ENCODE assay signal across 24 cellular contexts in the genomic region with DNA sequence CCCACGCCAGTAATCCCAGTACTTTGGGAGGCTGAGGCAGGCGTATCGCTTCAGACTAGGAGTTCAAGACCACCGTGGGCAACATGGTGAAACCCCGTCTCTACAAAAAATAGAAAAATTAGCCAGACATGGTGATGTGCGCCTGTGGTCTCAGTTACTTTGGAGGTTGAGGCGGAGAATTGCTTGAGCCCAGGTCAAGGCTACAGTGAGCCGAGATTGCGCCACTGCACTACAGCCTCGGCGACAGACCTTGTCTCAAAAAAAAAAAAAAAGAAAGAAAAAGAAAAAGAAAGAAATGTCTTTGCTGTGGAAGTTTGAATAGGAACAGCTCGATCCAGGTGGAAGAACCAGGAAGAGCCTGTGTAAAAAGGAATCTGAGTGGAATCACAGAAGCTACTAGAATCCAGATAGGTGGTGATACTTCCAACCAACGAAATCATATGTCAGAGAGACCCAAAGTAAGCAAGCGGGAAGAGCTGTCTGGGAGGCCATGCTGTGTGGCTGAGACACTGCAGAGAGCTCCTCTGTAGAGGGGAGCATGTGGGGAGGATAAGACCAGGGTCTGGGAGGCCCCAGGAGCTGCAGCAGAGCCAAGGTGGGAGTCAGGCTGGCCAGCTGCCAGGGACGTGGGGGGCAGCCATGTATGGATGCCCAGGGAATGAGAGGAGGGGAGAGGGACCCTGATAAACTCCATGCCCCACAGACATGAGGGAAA. TPM values are rescaled to one million over a fixed set of nuclear protein-coding genes. Genes with fewer than 3 reads are reported as not detected.
DNase-seq lines count a peak whose midpoint lies in the region; ATAC-seq, FAIRE-seq and TF ChIP-seq lines count a peak whose summit lies in the region.
"Had no signal": no experiment of that assay in that cellular context is flagged by ENCODE, and none has a peak within 500 bp of the region (broad histone marks: within the 10 kb centered on the region; RNA-seq: fewer than 3 reads in every experiment).

No MANE protein-coding gene starts in this region.

- TF ChIP-seq CTCF in HFFc6 (IDR thresholded peaks at IDR 0.05), result no peak
- no peak for TF ChIP-seq CTCF in endothelial cell of umbilical vein (IDR thresholded peaks at IDR 0.05; ENCODE audit: extremely low read depth in 1 of 2, insufficient read depth in 1 of 2, low read depth in 1 of 2, low read length in 2 of 2)
- TF ChIP-seq CTCF in osteocyte (IDR thresholded peaks at IDR 0.05), result no peak

- H3K4me1 ChIP-seq in BLaER1 treated with 17β-estradiol and CSF1 and Interleukin-3, amounts not matched to agents 10 nM and 100 nM, result peaks cover 76 to 100% (median 87%) of the 10 kb centered on the region in 10 experiments
- peaks cover 70% of the 10 kb centered on the region for H3K4me1 ChIP-seq in endothelial cell of umbilical vein (ENCODE audit: control insufficient read depth, extremely low read depth, insufficient read depth, low read length)

- BruUV-seq in endothelial cell of umbilical vein (replicated peaks; lab: Mats Ljungman, UMichigan), result no TSS peak

- TF ChIP-seq POLR2A in endothelial cell of umbilical vein (IDR thresholded peaks at IDR 0.05; ENCODE audit: low read depth, low read length), result no peak

- H3K9me3 Mint-ChIP-seq in HFFc6 (no peaks in the 10 kb centered on the region), osteocyte (ENCODE audit: unreplicated experiment) (no peaks in the 10 kb centered on the region)
- H3K9me3 Mint-ChIP-seq in activated T-helper 2 cell treated with anti-CD3 and anti-CD28 coated beads, Interferon-gamma antibody, Interleukin-2, Interleukin-4, amounts not matched to agents 10 μg/mL and 5 μg/mL and 100 μg/mL, durations not matched to agents 14 hours and 24 hours and 36 hours, result no peaks in the 10 kb centered on the region
- H3K9me3 Mint-ChIP-seq: activated CD4-positive, alpha-beta memory T cell treated with anti-CD3 and anti-CD28 coated beads for 36 hours; activated naive CD4-positive, alpha-beta T cell treated with anti-CD3 and anti-CD28 coated beads for 36 hours; activated T-cell treated with anti-CD3 and anti-CD28 coated beads, Interleukin-2, amount 50 U/mL, for 24 hours; T-helper 2 cell treated with Interferon-gamma antibody and Interleukin-4, amounts not matched to agents 5 μg/mL and 100 μg/mL, for 36 hours had no signal

- H4K20me1 ChIP-seq in BLaER1 treated with 17β-estradiol and CSF1 and Interleukin-3, amounts not matched to agents 10 nM and 100 nM, result peaks cover 21 to 100% (median 84%) of the 10 kb centered on the region in 11 experiments; a peak in 21 of 22 replicates
- H4K20me1 ChIP-seq in endothelial cell of umbilical vein (replicated peaks; ENCODE audit: control insufficient read depth, extremely low read depth, insufficient read depth, low read length), result peaks cover 8% of the 10 kb centered on the region

- peak overlapping the region in 3 of 11 experiments; percentile 11 to 30 (median 12); a peak in 2 of 22 replicates for H3K9ac ChIP-seq in BLaER1 treated with 17β-estradiol and CSF1 and Interleukin-3, amounts not matched to agents 10 nM and 100 nM
- H3K9ac ChIP-seq in endothelial cell of umbilical vein (replicated peaks; ENCODE audit: extremely low read depth, insufficient read depth, low read length), result no peak overlapping the region

- H3K27me3 Mint-ChIP-seq in HFFc6 (ENCODE audit: insufficient read depth) (peaks cover 9% of the 10 kb centered on the region), osteocyte (ENCODE audit: unreplicated experiment) (no peaks in the 10 kb centered on the region)
- peaks cover 4% of the 10 kb centered on the region for H3K27me3 Mint-ChIP-seq in activated T-helper 2 cell treated with anti-CD3 and anti-CD28 coated beads, Interferon-gamma antibody, Interleukin-2, Interleukin-4, amounts not matched to agents 10 μg/mL and 5 μg/mL and 100 μg/mL, durations not matched to agents 14 hours and 24 hours and 36 hours (ENCODE audit: low read depth)
- H3K27me3 Mint-ChIP-seq: activated CD4-positive, alpha-beta memory T cell treated with anti-CD3 and anti-CD28 coated beads for 36 hours had no signal

- no peak for DNase-seq in HFFc6
- DNase-seq in endothelial cell of umbilical vein (ENCODE audit: low read depth, low spot score), result no peak
- peak; percentile 63 for DNase-seq in osteocyte (ENCODE audit: extremely low spot score, unreplicated experiment)
- DNase-seq in activated T-helper 2 cell treated with anti-CD3 and anti-CD28 coated beads, Interferon-gamma antibody, Interleukin-2, Interleukin-4, amounts not matched to agents 10 μg/mL and 5 μg/mL and 100 μg/mL, durations not matched to agents 14 hours and 24 hours and 36 hours (ENCODE audit: low spot score), result no peak
- DNase-seq in NCI-H187 treated with DMSO at 0.1 percent for 48 hours (lab: John Stamatoyannopoulos, UW), result no peak
- no peak for DNase-seq in SW 1271 (lab: John Stamatoyannopoulos, UW)
- DNase-seq: activated CD4-positive, alpha-beta memory T cell treated with anti-CD3 and anti-CD28 coated beads for 36 hours; activated CD4-positive, CD25-positive, alpha-beta regulatory T cell; activated naive CD4-positive, alpha-beta T cell treated with anti-CD3 and anti-CD28 coated beads for 36 hours; activated T-cell treated with anti-CD3 and anti-CD28 coated beads, Interleukin-2, amount 50 U/mL, for 24 hours; aorta; caudate nucleus; DMS79; GOT3; left lung; NCI-H1105 treated with DMSO at 0.1 percent for 48 hours; pancreas had no signal

- peaks cover 91% of the 10 kb centered on the region for H3K79me2 ChIP-seq in endothelial cell of umbilical vein (ENCODE audit: control insufficient read depth, insufficient read depth, low read length)

- H3K27ac ChIP-seq in BLaER1 treated with 17β-estradiol and CSF1 and Interleukin-3, amounts not matched to agents 10 nM and 100 nM, result peak overlapping the region in 9 of 11 experiments; percentile 1 to 49 (median 29); a peak in 9 of 22 replicates
- peak overlapping the region; percentile 80 for H3K27ac ChIP-seq in endothelial cell of umbilical vein (ENCODE audit: insufficient read depth, low read depth, low read length)
- H3K27ac ChIP-seq: SK-N-MC, thoracic aorta had no signal

- dilution Hi-C loops in endothelial cell of umbilical vein (cut with MboI; ENCODE audit: extremely low pct_ligation_motif_present, low sequenced_read_pairs), result no loop called here

- no peaks in the 10 kb centered on the region for H3K9me1 ChIP-seq in endothelial cell of umbilical vein (replicated peaks; ENCODE audit: control insufficient read depth, extremely low read depth, insufficient read depth, low read length)

- H3K4me2 ChIP-seq in BLaER1 treated with 17β-estradiol and CSF1 and Interleukin-3, amounts not matched to agents 10 nM and 100 nM, result peak overlapping the region; percentile 72 to 90 (median 76)
- H3K4me2 ChIP-seq in endothelial cell of umbilical vein (ENCODE audit: insufficient read depth, low read length), result no peak overlapping the region

- no peak overlapping the region for H2AFZ ChIP-seq in endothelial cell of umbilical vein (ENCODE audit: low read depth, low read length)

- ATAC-seq in HG03039 (IDR thresholded peaks at IDR 0.05; ENCODE audit: unreplicated experiment), result no peak
- ATAC-seq: esophagus mucosa, left lung, pancreas, sciatic nerve had no signal

- no peak for FAIRE-seq in endothelial cell of umbilical vein (lab: Jason Lieb, UNC)
- FAIRE-seq: pancreas had no signal

- no peaks in the 10 kb centered on the region for H3K9me3 ChIP-seq in BLaER1 treated with 17β-estradiol and CSF1 and Interleukin-3, amounts not matched to agents 10 nM and 100 nM (replicated peaks in 1 of 11)
- no peaks in the 10 kb centered on the region for H3K9me3 ChIP-seq in endothelial cell of umbilical vein (replicated peaks; ENCODE audit: control insufficient read depth, insufficient read depth, low read length)
- H3K9me3 ChIP-seq: left lung, pancreas, thoracic aorta had no signal

- H3K4me3 Mint-ChIP-seq in HFFc6 (no peak overlapping the region), osteocyte (ENCODE audit: unreplicated experiment) (no peak overlapping the region)
- no peak overlapping the region for H3K4me3 Mint-ChIP-seq in activated T-helper 2 cell treated with anti-CD3 and anti-CD28 coated beads, Interferon-gamma antibody, Interleukin-2, Interleukin-4, amounts not matched to agents 10 μg/mL and 5 μg/mL and 100 μg/mL, durations not matched to agents 14 hours and 24 hours and 36 hours (ENCODE audit: low read depth)
- H3K4me3 Mint-ChIP-seq: activated CD4-positive, alpha-beta memory T cell treated with anti-CD3 and anti-CD28 coated beads for 36 hours; activated naive CD4-positive, alpha-beta T cell treated with anti-CD3 and anti-CD28 coated beads for 36 hours; activated T-cell treated with anti-CD3 and anti-CD28 coated beads, Interleukin-2, amount 50 U/mL, for 24 hours; T-helper 2 cell treated with Interferon-gamma antibody and Interleukin-4, amounts not matched to agents 5 μg/mL and 100 μg/mL, for 36 hours had no signal

- 0 out of 2 replicates have a peak overlapping the region, but pooled peaks have one; percentile 3 for H3K27ac Mint-ChIP-seq in HFFc6
- H3K27ac Mint-ChIP-seq in osteocyte (ENCODE audit: unreplicated experiment), result peak overlapping the region; percentile 15
- H3K27ac Mint-ChIP-seq in activated T-helper 2 cell treated with anti-CD3 and anti-CD28 coated beads, Interferon-gamma antibody, Interleukin-2, Interleukin-4, amounts not matched to agents 10 μg/mL and 5 μg/mL and 100 μg/mL, durations not matched to agents 14 hours and 24 hours and 36 hours, result no peak overlapping the region
- H3K27ac Mint-ChIP-seq: activated CD4-positive, alpha-beta memory T cell treated with anti-CD3 and anti-CD28 coated beads for 36 hours; activated naive CD4-positive, alpha-beta T cell treated with anti-CD3 and anti-CD28 coated beads for 36 hours; activated T-cell treated with anti-CD3 and anti-CD28 coated beads, Interleukin-2, amount 50 U/mL, for 24 hours; T-helper 2 cell treated with Interferon-gamma antibody and Interleukin-4, amounts not matched to agents 5 μg/mL and 100 μg/mL, for 36 hours had no signal

- H3K36me3 ChIP-seq in BLaER1 treated with 17β-estradiol and CSF1 and Interleukin-3, amounts not matched to agents 10 nM and 100 nM, result peaks cover under 1 to 80% (median 21%) of the 10 kb centered on the region in 11 experiments; a peak in 17 of 22 replicates
- H3K36me3 ChIP-seq in endothelial cell of umbilical vein (ENCODE audit: control insufficient read depth in 2 of 2, extremely low read depth in 1 of 2, insufficient read depth in 2 of 2, low read length in 2 of 2), result peaks cover 5 to 7% of the 10 kb centered on the region in 2 experiments
- H3K36me3 ChIP-seq: left lung, thoracic aorta had no signal

- no peak overlapping the region for H3K4me3 ChIP-seq in BLaER1 treated with 17β-estradiol and CSF1 and Interleukin-3, amounts not matched to agents 10 nM and 100 nM
- H3K4me3 ChIP-seq in endothelial cell of umbilical vein (replicated peaks in 1 of 3; ENCODE audit: insufficient read depth in 1 of 3, low read depth in 1 of 3, low read length in 3 of 3), result no peak overlapping the region
- H3K4me3 ChIP-seq: left lung, pancreas, SK-N-MC, thoracic aorta had no signal

- H3K27me3 ChIP-seq in BLaER1 treated with 17β-estradiol and CSF1 and Interleukin-3, amounts not matched to agents 10 nM and 100 nM, result no peaks in the 10 kb centered on the region
- no peaks in the 10 kb centered on the region for H3K27me3 ChIP-seq in endothelial cell of umbilical vein (ENCODE audit: control insufficient read depth in 2 of 2, insufficient read depth in 2 of 2, low read length in 2 of 2)
- H3K27me3 ChIP-seq: left lung, pancreas had no signal

- POLR2A ChIA-PET in endothelial cell of umbilical vein (lab: Charles Lee), result interaction anchor here (0.7 kb wide), 1 partner anchor 19 kb away, joined by 3 read pairs; no protein-coding TSS in a partner anchor

- H3K4me1 Mint-ChIP-seq in HFFc6 (ENCODE audit: low read depth) (peaks cover 60% of the 10 kb centered on the region), osteocyte (ENCODE audit: unreplicated experiment) (peaks cover 31% of the 10 kb centered on the region)
- H3K4me1 Mint-ChIP-seq in activated T-helper 2 cell treated with anti-CD3 and anti-CD28 coated beads, Interferon-gamma antibody, Interleukin-2, Interleukin-4, amounts not matched to agents 10 μg/mL and 5 μg/mL and 100 μg/mL, durations not matched to agents 14 hours and 24 hours and 36 hours (ENCODE audit: low read depth), result peaks cover 11% of the 10 kb centered on the region

- CTCF ChIA-PET in endothelial cell of umbilical vein (lab: Charles Lee), result interaction anchor here (0.7 to 1.7 kb wide), 4 partner anchors 10 to 97 kb away, joined by 3 to 4 read pairs (median 4); no protein-coding TSS in a partner anchor

- intact Hi-C loops in endothelial cell of umbilical vein (cut with micrococcal nuclease), result no loop called here
- intact Hi-C loops in activated T-helper 2 cell treated with anti-CD3 and anti-CD28 coated beads, Interferon-gamma antibody, Interleukin-2, Interleukin-4, amounts not matched to agents 10 μg/mL and 5 μg/mL and 100 μg/mL, durations not matched to agents 14 hours and 24 hours and 36 hours (cut with micrococcal nuclease), result no loop called here

- H3K36me3 Mint-ChIP-seq in HFFc6 (ENCODE audit: low read depth) (peaks cover 30% of the 10 kb centered on the region), osteocyte (ENCODE audit: unreplicated experiment) (peaks cover 29% of the 10 kb centered on the region)
- no peaks in the 10 kb centered on the region for H3K36me3 Mint-ChIP-seq in activated T-helper 2 cell treated with anti-CD3 and anti-CD28 coated beads, Interferon-gamma antibody, Interleukin-2, Interleukin-4, amounts not matched to agents 10 μg/mL and 5 μg/mL and 100 μg/mL, durations not matched to agents 14 hours and 24 hours and 36 hours (ENCODE audit: low read depth)
- H3K36me3 Mint-ChIP-seq: activated CD4-positive, alpha-beta memory T cell treated with anti-CD3 and anti-CD28 coated beads for 36 hours had no signal

RNA-seq across cellular contexts. Expression of a gene that starts 21.1 kb away (rescaled TPM):
- total RNA-seq in HFFc6 (2021; fragmentation: NEBNext Ultra II Directional; extraction: Animal tissue kit (Norgen Biotek cat#: 25700)), result 10 to 100 TPM; 43.5 to 54.8 (median 44.9) TPM
- total RNA-seq in endothelial cell of umbilical vein (65.7 and 67.6 TPM in 2 replicates), osteocyte (48.9 and 58.3 TPM in 2 replicates)
- 25.4 and 33.5 TPM in 2 replicates for polyA plus RNA-seq in endothelial cell of umbilical vein
- 27.0 and 33.0 TPM in 2 replicates for polyA plus RNA-seq in endothelial cell of umbilical vein (2011; cell fraction: cytosol; rRNA removed)
- 42.0 and 42.2 TPM in 2 replicates for polyA plus RNA-seq in endothelial cell of umbilical vein (2011; cell fraction: nucleus; rRNA removed)
- polyA plus RNA-seq in endothelial cell of umbilical vein (2012), result 48.9 and 49.6 TPM in 2 replicates
- polyA minus RNA-seq in endothelial cell of umbilical vein, result 44.9 and 45.7 TPM in 2 replicates
- 17.7 TPM for polyA minus RNA-seq in endothelial cell of umbilical vein (2011; cell fraction: cytosol; rRNA and poly(A)+ RNA removed)
- 33.7 and 49.2 TPM in 2 replicates for polyA minus RNA-seq in endothelial cell of umbilical vein (2011; cell fraction: nucleus; rRNA and poly(A)+ RNA removed)
- total RNA-seq in activated T-helper 2 cell treated with anti-CD3 and anti-CD28 coated beads, Interferon-gamma antibody, Interleukin-2, Interleukin-4, amounts not matched to agents 10 μg/mL and 5 μg/mL and 100 μg/mL, durations not matched to agents 14 hours and 24 hours and 36 hours, result 2.6 and 2.7 TPM in 2 replicates

Comparison
In these comparisons a context has a peak if more than half of its experiments do, and no peak if none do; other contexts are left out.
1. RNA of a gene that starts 21.1 kb away (total RNA-seq): 65.7 to 67.6 TPM in endothelial cell of umbilical vein, 48.9 to 58.3 TPM in osteocyte and 43.5 to 54.8 TPM in HFFc6; 2.6 to 2.7 TPM in activated T-helper 2 cell treated with anti-CD3 and anti-CD28 coated beads, Interferon-gamma antibody, Interleukin-2, Interleukin-4, amounts not matched to agents 10 μg/mL and 5 μg/mL and 100 μg/mL, durations not matched to agents 14 hours and 24 hours and 36 hours; every median in the first group is over 10 times any median in the second.